In genomic region chr11:118997627-118998387, GRCh38 we compare ENCODE assay signal across 8 cellular contexts. TPM values are rescaled to one million over a fixed set of nuclear protein-coding genes. Genes with fewer than 3 reads are reported as not detected.
DNase-seq lines count a peak whose midpoint lies in the region; ATAC-seq and TF ChIP-seq lines count a peak whose summit lies in the region.

Gene CENATAC, plus strand, starts transcription at chr11:118998138. Its CDS starts 60 bp downstream, at chr11:118998198.

- peaks cover 23% of the 10 kb centered on the region for H3F3A ChIP-seq in SK-N-SH (replicated peaks; ENCODE audit: insufficient read depth)

- TF ChIP-seq CTCF in GM06990 (IDR thresholded peaks at IDR 0.05; ENCODE audit: insufficient read depth, low read length, poor library complexity, severe bottlenecking) (no peak), NB4 (IDR thresholded peaks at IDR 0.05; ENCODE audit: low read depth, low read length) (peak; percentile 3), SK-N-SH (IDR thresholded peaks at IDR 0.05) (no peak), suprapubic skin (IDR thresholded peaks at IDR 0.05) (peak in 1 of 2 donors; percentile 17)

- peak within 1 kb of the TSS; percentile 78 for H3K9ac ChIP-seq in SK-N-SH

- DNase-seq in GM06990 (ENCODE audit: extremely low read depth, insufficient read length), result peak; percentile 93
- peak; percentile 95 for DNase-seq in NB4 (ENCODE audit: low read depth)
- peak; percentile 99 for DNase-seq in SK-N-SH
- DNase-seq in activated naive CD4-positive, alpha-beta T cell treated with anti-CD3 and anti-CD28 coated beads, Interleukin-2, amount 50 U/mL, for 16 hours, result peak; percentile 95
- DNase-seq in globus pallidus (ENCODE audit: low spot score), result peak; percentile 95
- DNase-seq in occipital lobe (lab: John Stamatoyannopoulos, UW), result peak; percentile 93
- DNase-seq in suprapubic skin (ENCODE audit: low spot score in 2 of 2), result peak; percentile 94 to 96

- H3K9me3 ChIP-seq in SK-N-SH (no peaks in the 10 kb centered on the region), suprapubic skin (no peaks in the 10 kb centered on the region)

- TF ChIP-seq POLR2A in NB4 (IDR thresholded peaks at IDR 0.05; ENCODE audit: extremely low read depth, insufficient read length) (peak; percentile 99), suprapubic skin (IDR thresholded peaks at IDR 0.05) (peak; percentile 43 to 53)

- H3K4me3 ChIP-seq in GM06990 (replicated peaks; ENCODE audit: low read depth, low read length) (peak within 1 kb of the TSS; percentile 88), NB4 (ENCODE audit: low read depth, low read length) (peak within 1 kb of the TSS; percentile 100), SK-N-SH (ENCODE audit: low read depth in 2 of 2, low read length in 1 of 2) (peak within 1 kb of the TSS; percentile 77 to 97), suprapubic skin (peak within 1 kb of the TSS; percentile 83)

- H3K27ac ChIP-seq in SK-N-SH (ENCODE audit: low read depth in 2 of 2, low read length in 1 of 2) (peak within 1 kb of the TSS; percentile 67 to 69), suprapubic skin (peak within 1 kb of the TSS; percentile 81)

- H2AFZ ChIP-seq in SK-N-SH (ENCODE audit: low read depth), result peak within 1 kb of the TSS; percentile 99

- H3K4me2 ChIP-seq in SK-N-SH, result peak within 1 kb of the TSS; percentile 98

- H3K4me1 ChIP-seq in SK-N-SH (ENCODE audit: control insufficient read depth in 1 of 2, insufficient read depth in 2 of 2, low read depth in 1 of 2, low read length in 1 of 2) (peaks cover 5 to 16% of the 10 kb centered on the region in 2 experiments; a peak in 3 of 4 replicates), suprapubic skin (peaks cover 32% of the 10 kb centered on the region)

- H4K20me1 ChIP-seq in SK-N-SH (ENCODE audit: insufficient read depth), result no peaks in the 10 kb centered on the region

- peak; percentile 86 for ATAC-seq in HG02571 (IDR thresholded peaks at IDR 0.05; ENCODE audit: unreplicated experiment)

- no peaks in the 10 kb centered on the region; the same call in 1 of the 2 replicates for H3K36me3 ChIP-seq in GM06990 (ENCODE audit: control insufficient read depth, insufficient read depth, low read length)
- peaks cover 3 to 32% of the 10 kb centered on the region in 2 experiments for H3K36me3 ChIP-seq in SK-N-SH (replicated peaks in 1 of 2; ENCODE audit: control insufficient read depth in 1 of 2, insufficient read depth in 2 of 2, low read length in 1 of 2)
- H3K36me3 ChIP-seq in suprapubic skin, result peaks cover 30% of the 10 kb centered on the region

- no peak for TF ChIP-seq RAD21 in SK-N-SH (IDR thresholded peaks at IDR 0.05; ENCODE audit: low read length)

- H3K27me3 ChIP-seq in GM06990 (replicated peaks; ENCODE audit: control insufficient read depth, insufficient read depth, low read length) (no peaks in the 10 kb centered on the region), SK-N-SH (ENCODE audit: insufficient read depth) (no peaks in the 10 kb centered on the region), suprapubic skin (no peaks in the 10 kb centered on the region)

- H3K79me2 ChIP-seq in SK-N-SH (ENCODE audit: insufficient read depth), result peaks cover 58% of the 10 kb centered on the region

- 3% methylated on average over 15 of the region's 54 CpGs for WGBS in SK-N-SH (ENCODE audit: low lambda C conversion rate)
- WGBS in suprapubic skin, result 0% methylated on average over 9 of the region's 54 CpGs

- CTCF ChIA-PET in SK-N-SH (lab: Yijun Ruan, JAX), result interaction anchor here (0.6 to 4.1 kb wide), 6 partner anchors 14 to 308 kb away, joined by 3 to 13 read pairs (median 4); partner anchors contain the start of genes BCL9L and UPK2

- TF ChIP-seq EP300 in SK-N-SH (IDR thresholded peaks at IDR 0.05; ENCODE audit: borderline replicate concordance in 1 of 2, low read depth in 1 of 2, low read length in 1 of 2) (no peak), suprapubic skin (IDR thresholded peaks at IDR 0.05) (no peak)

- H3K9me2 ChIP-seq in SK-N-SH, result no peaks in the 10 kb centered on the region

- POLR2A ChIA-PET in SK-N-SH (lab: Yijun Ruan, JAX), result interaction anchor here (0.6 to 1.6 kb wide), 5 partner anchors 8 to 207 kb away, joined by 3 to 5 read pairs (median 3); partner anchors contain the start of gene DDX6

TF ChIP-seq in SK-N-SH, 30 proteins besides CTCF, POLR2A, EP300 and RAD21:
- peak; percentile 54; the same call in 1 of the 2 replicates for TF ChIP-seq TAF1 (IDR thresholded peaks at IDR 0.05; ENCODE audit: borderline replicate concordance, low read depth, low read length)
- TF ChIP-seq, protein P1, sequence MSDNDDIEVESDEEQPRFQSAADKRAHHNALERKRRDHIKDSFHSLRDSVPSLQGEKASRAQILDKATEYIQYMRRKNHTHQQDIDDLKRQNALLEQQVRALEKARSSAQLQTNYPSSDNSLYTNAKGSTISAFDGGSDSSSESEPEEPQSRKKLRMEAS (IDR thresholded peaks at IDR 0.05; ENCODE audit: low read depth), result peak; percentile 72; the same call in 1 of the 2 replicates
- TF ChIP-seq MXI1 (IDR thresholded peaks at IDR 0.05; ENCODE audit: low read depth, low read length), result peak; percentile 88
- 0 out of 2 replicates have a peak, but pooled peaks have one; percentile 40 for TF ChIP-seq GABPA (IDR thresholded peaks at IDR 0.05; ENCODE audit: low read depth)
- peak; percentile 77 for TF ChIP-seq YY1 (IDR thresholded peaks at IDR 0.05; ENCODE audit: low read depth)
- TF ChIP-seq NRF1 (IDR thresholded peaks at IDR 0.05; ENCODE audit: low read depth, low read length), result peak; percentile 56; the same call in 1 of the 2 replicates
- peak; percentile 88 for TF ChIP-seq POLR2AphosphoS5 (IDR thresholded peaks at IDR 0.05; ENCODE audit: low read depth, low read length)
- TF ChIP-seq TEAD4 (IDR thresholded peaks at IDR 0.05; ENCODE audit: borderline replicate concordance, insufficient read depth), result no peak
- 0 out of 2 replicates have a peak, but pooled peaks have one; percentile 18 for TF ChIP-seq SIN3A (IDR thresholded peaks at IDR 0.05; ENCODE audit: borderline replicate concordance, low read depth, low read length)
- no peak for TF ChIP-seq FOSL2 (IDR thresholded peaks at IDR 0.05; ENCODE audit: borderline replicate concordance, low read depth)
- no peak for TF ChIP-seq REST (IDR thresholded peaks at IDR 0.05; ENCODE audit: low read depth, low read length)
- TF ChIP-seq CHD2 (IDR thresholded peaks at IDR 0.05; ENCODE audit: low read length, partially characterized antibody), result peak; percentile 53

RNA-seq across cellular contexts. Expression of gene CENATAC, which starts in this region (rescaled TPM):
- polyA plus RNA-seq in SK-N-SH (2012; rRNA removed), result 16.0 and 19.8 TPM in 2 replicates
- polyA plus RNA-seq in SK-N-SH (2012; cell fraction: cytosol; rRNA removed), result 5.4 and 6.3 TPM in 2 replicates
- 103 and 135 TPM in 2 replicates for polyA plus RNA-seq in SK-N-SH (2012; cell fraction: nucleus; rRNA removed)
- total RNA-seq in occipital lobe (31.0 TPM), suprapubic skin (100 to 1,000 TPM in 1 of 4 donors, 10 to 100 TPM in 3; 26.0 to 136 (median 49.8) TPM)

Comparison
In these comparisons a context has a peak if more than half of its experiments do, and no peak if none do; other contexts are left out.
1. Peak in every context shown above with its lines: DNase-seq, ATAC-seq, H3K4me3 ChIP-seq and H3K27ac ChIP-seq.